ENCODE assay signal across 8 cellular contexts in genomic region chr4:123587983-123588494, GRCh38.
DNase-seq lines count a peak whose midpoint lies in the region; ATAC-seq and TF ChIP-seq lines count a peak whose summit lies in the region.

No MANE protein-coding gene starts in this region.

- POLR2A ChIA-PET in GM10248 (lab: Yijun Ruan, JAX) = no interaction called here

- ATAC-seq in GM18858 (IDR thresholded peaks at IDR 0.05; ENCODE audit: unreplicated experiment) (peak; percentile 6), HG03175 (IDR thresholded peaks at IDR 0.05; ENCODE audit: unreplicated experiment) (peak; percentile 21)

- no peak overlapping the region for H3K27ac Mint-ChIP-seq in CD14-positive monocyte
- H3K27ac Mint-ChIP-seq in activated naive CD4-positive, alpha-beta T cell treated with anti-CD3 and anti-CD28 coated beads for 36 hours = no peak overlapping the region

- DNase-seq in SK-MEL-5 (ENCODE audit: low read depth, low spot score) (peak; percentile 92), hepatic stellate cell (ENCODE audit: low spot score) (peak; percentile 42), ureter (ENCODE audit: low spot score) (peak; percentile 73), GM10248 (ENCODE audit: extremely low spot score) (no peak), CD14-positive monocyte (ENCODE audit: low spot score) (no peak)
- DNase-seq in activated naive CD4-positive, alpha-beta T cell treated with anti-CD3 and anti-CD28 coated beads for 36 hours = no peak

- CTCF ChIA-PET in GM10248 (lab: Yijun Ruan, JAX) = interaction anchor here (1.0 to 3.5 kb wide), 5 partner anchors 10 to 22 kb away, joined by 3 to 15 read pairs (median 5); no protein-coding TSS in a partner anchor
- CTCF ChIA-PET in activated naive CD4-positive, alpha-beta T cell treated with anti-CD3 and anti-CD28 coated beads for 36 hours (lab: Charles Lee) = no interaction called here

- TF ChIP-seq CTCF in GM10248 (IDR thresholded peaks at IDR 0.05; ENCODE audit: control extremely low read depth, extremely low read depth, low read depth, missing control alignments) (no peak), CD14-positive monocyte (IDR thresholded peaks at IDR 0.05) (no peak)

- no peaks in the 10 kb centered on the region for H3K36me3 Mint-ChIP-seq in CD14-positive monocyte
- no peaks in the 10 kb centered on the region for H3K36me3 Mint-ChIP-seq in activated naive CD4-positive, alpha-beta T cell treated with anti-CD3 and anti-CD28 coated beads for 36 hours (ENCODE audit: low read depth)

- in situ Hi-C loops in SK-MEL-5 (cut with HindIII; ENCODE audit: low pct_unique_long_range_greater_than_20kb, low sequenced_read_pairs) = no loop called here

- peaks cover 23% of the 10 kb centered on the region for H3K4me1 Mint-ChIP-seq in CD14-positive monocyte
- H3K4me1 Mint-ChIP-seq in activated naive CD4-positive, alpha-beta T cell treated with anti-CD3 and anti-CD28 coated beads for 36 hours (ENCODE audit: low read depth) = no peaks in the 10 kb centered on the region

- intact Hi-C loops in CD14-positive monocyte (cut with micrococcal nuclease) = no loop called here
- intact Hi-C loops in activated naive CD4-positive, alpha-beta T cell treated with anti-CD3 and anti-CD28 coated beads for 36 hours (cut with micrococcal nuclease) = no loop called here

- H3K27me3 Mint-ChIP-seq in CD14-positive monocyte (ENCODE audit: low read depth in 3 of 3) = peaks cover 0 to 9% (median 2%) of the 10 kb centered on the region in 3 donors
- no peaks in the 10 kb centered on the region for H3K27me3 Mint-ChIP-seq in activated naive CD4-positive, alpha-beta T cell treated with anti-CD3 and anti-CD28 coated beads for 36 hours (ENCODE audit: low read depth)

- peaks cover 0 to 4% (median 0%) of the 10 kb centered on the region in 7 donors for H3K9me3 Mint-ChIP-seq in CD14-positive monocyte
- no peaks in the 10 kb centered on the region for H3K9me3 Mint-ChIP-seq in activated naive CD4-positive, alpha-beta T cell treated with anti-CD3 and anti-CD28 coated beads for 36 hours

- H3K4me3 Mint-ChIP-seq in CD14-positive monocyte = no peak overlapping the region
- no peak overlapping the region for H3K4me3 Mint-ChIP-seq in activated naive CD4-positive, alpha-beta T cell treated with anti-CD3 and anti-CD28 coated beads for 36 hours

Comparison
In these comparisons a context has a peak if more than half of its experiments do, and no peak if none do; other contexts are left out.
1. DNase-seq: peak in SK-MEL-5 (single experiment), hepatic stellate cell (single experiment) and ureter (single experiment); none in GM10248 (single experiment), CD14-positive monocyte (single experiment) and activated naive CD4-positive, alpha-beta T cell treated with anti-CD3 and anti-CD28 coated beads for 36 hours (single experiment).